In genomic region chr9:91006046-91006445, GRCh38 we compare ENCODE assay signal across 1 cellular context.
TF ChIP-seq lines count a peak whose summit lies in the region.

No MANE protein-coding gene starts in this region.

TF ChIP-seq in H1, 55 proteins besides CTCF, POLR2A, EP300 and RAD21 (continued from another document):
- no peak for TF ChIP-seq CHD7 (IDR thresholded peaks at IDR 0.05; ENCODE audit: insufficient replicate concordance, low read length)
- no peak for TF ChIP-seq GTF2F1 (IDR thresholded peaks at IDR 0.05; ENCODE audit: borderline replicate concordance, low read depth, low read length)
- TF ChIP-seq EGR1 (IDR thresholded peaks at IDR 0.05; ENCODE audit: borderline replicate concordance, low read depth, low read length): no peak
- TF ChIP-seq RBBP5 (IDR thresholded peaks at IDR 0.05; ENCODE audit: borderline replicate concordance, low read depth, low read length): no peak
- no peak for TF ChIP-seq CREB1 (IDR thresholded peaks at IDR 0.05)
- TF ChIP-seq USF2 (IDR thresholded peaks at IDR 0.05; ENCODE audit: low read length): no peak
